In the genomic region with DNA sequence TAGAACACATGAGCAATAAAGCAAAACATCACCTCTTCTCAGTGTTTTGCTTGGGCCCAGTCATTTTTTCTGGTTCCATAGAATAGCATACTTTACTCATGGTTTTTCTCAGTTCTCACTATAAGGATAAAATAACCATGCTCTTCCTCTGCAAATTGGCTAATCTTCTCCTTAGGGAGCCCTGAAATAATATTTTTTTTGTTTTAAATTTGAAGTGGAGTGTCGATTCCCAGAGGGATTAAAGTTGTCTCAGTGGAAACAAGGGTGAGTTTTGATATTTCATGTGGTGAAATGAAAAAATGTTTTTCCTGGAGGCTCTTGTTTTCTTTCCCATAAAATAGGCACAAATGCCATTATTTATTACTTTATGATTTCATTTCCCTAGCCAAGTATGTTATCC, we compare ENCODE assay signal across 15 cellular contexts.
"Had no signal": no experiment of that assay in that cellular context is flagged by ENCODE, and none has a peak within 500 bp of the region (broad histone marks: within the 10 kb centered on the region; RNA-seq: fewer than 3 reads in every experiment).

No MANE protein-coding gene starts in this region.

- H3K27ac ChIP-seq: colonic mucosa, hepatocyte, pancreas, right lobe of liver, skin epidermis, stomach had no signal

- H3K4me1 ChIP-seq: colonic mucosa, stomach had no signal

- ATAC-seq: naive thymus-derived CD4-positive, alpha-beta T cell; pancreas; right lobe of liver had no signal

- DNase-seq: cerebellar nuclear complex; colonic mucosa; dermis blood vessel endothelial cell; foreskin melanocyte; head of caudate nucleus; kidney glomerular epithelial cell; mammary epithelial cell; naive thymus-derived CD4-positive, alpha-beta T cell; pancreas; right lobe of liver; stimulated activated CD4-positive, alpha-beta T cell treated with anti-CD3 and anti-CD28 coated beads, Interleukin-12 subunit alpha, Interleukin-12 subunit beta, amount 100 ng/mL, for 4 hours; stimulated activated naive CD4-positive, alpha-beta T cell; stomach had no signal

- H3K4me2 ChIP-seq: hepatocyte had no signal

- H3K36me3 ChIP-seq: colonic mucosa, right lobe of liver had no signal

- H3K79me2 ChIP-seq: hepatocyte had no signal

- H2AFZ ChIP-seq: hepatocyte had no signal

- H3K4me3 ChIP-seq: colonic mucosa, hepatocyte, pancreas, right lobe of liver, skin epidermis, stomach had no signal

- H3K9me3 ChIP-seq: colonic mucosa, pancreas, right lobe of liver, stomach had no signal

- H3K27me3 ChIP-seq: colonic mucosa, hepatocyte, pancreas, right lobe of liver, stomach had no signal
